Comparison of ENCODE assay signal across 23 cellular contexts in the genomic region with DNA sequence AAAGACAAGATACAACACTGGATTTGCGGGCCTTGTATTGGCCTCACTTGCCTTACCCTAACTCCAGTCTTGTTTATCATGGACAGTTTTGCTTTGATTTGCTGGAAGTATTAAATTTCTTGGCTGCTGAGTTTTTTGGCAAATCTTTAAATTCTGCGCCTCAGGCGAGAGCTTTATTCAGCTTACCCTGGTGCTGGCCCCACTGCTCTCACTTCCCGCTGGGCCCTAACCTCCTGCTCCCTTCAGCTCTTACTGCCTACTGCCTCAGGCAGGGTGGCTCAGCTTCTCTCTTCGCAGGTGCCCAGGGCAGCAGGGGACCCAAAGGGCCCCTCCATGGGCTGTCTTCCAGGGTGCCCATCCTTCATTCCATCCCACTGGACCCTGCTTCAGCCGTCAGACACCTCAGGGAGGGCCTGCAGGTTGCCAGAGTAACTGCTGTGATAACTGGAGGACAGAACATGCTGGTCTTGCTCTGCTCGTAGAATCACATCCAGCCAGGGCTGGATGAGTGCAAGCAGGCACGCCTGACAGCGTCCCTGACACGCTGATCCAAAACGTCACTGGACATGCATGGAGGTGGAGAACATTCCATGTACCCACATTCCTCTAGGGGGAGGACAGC. TPM values are rescaled to one million over a fixed set of nuclear protein-coding genes. Genes with fewer than 3 reads are reported as not detected.
DNase-seq lines count a peak whose midpoint lies in the region; ATAC-seq and TF ChIP-seq lines count a peak whose summit lies in the region.
"Had no signal": no experiment of that assay in that cellular context is flagged by ENCODE, and none has a peak within 500 bp of the region (broad histone marks: within the 10 kb centered on the region; RNA-seq: fewer than 3 reads in every experiment).

No MANE protein-coding gene starts in this region.

- H3K9me3 Mint-ChIP-seq in glutamatergic neuron (ENCODE audit: unreplicated experiment) = peaks cover 4% of the 10 kb centered on the region
- H3K9me3 Mint-ChIP-seq: activated CD4-positive, alpha-beta memory T cell treated with anti-CD3 and anti-CD28 coated beads, Interleukin-2, amount 10 ng/mL, durations not matched to agents 7 days and 5 days; effector memory CD8-positive, alpha-beta T cell had no signal

- H2AFZ ChIP-seq in mammary epithelial cell (ENCODE audit: low read depth, low read length) = no peak overlapping the region

- CTCF ChIA-PET in mammary epithelial cell (lab: Charles Lee; ENCODE audit: low non-redundant PET) = no interaction called here

- DNase-seq in adipocyte (ENCODE audit: low read depth) (no peak), glutamatergic neuron (no peak), lung (ENCODE audit: low spot score) (peak; percentile 18), testis (peak; percentile 77), mammary epithelial cell (no peak), hypothalamus (lab: John Stamatoyannopoulos, UW) (no peak), cerebellum (ENCODE audit: low spot score) (no peak)
- DNase-seq: activated CD4-positive, alpha-beta memory T cell treated with anti-CD3 and anti-CD28 coated beads, Interleukin-2, amount 10 ng/mL, durations not matched to agents 7 days and 5 days; activated gamma-delta T cell; activated T-cell treated with anti-CD3 and anti-CD28 coated beads, Interleukin-2, amount 50 U/mL, for 1 hour; BE2C; body of pancreas; effector memory CD8-positive, alpha-beta T cell; GDM1; naive thymus-derived CD4-positive, alpha-beta T cell; NCI-H146; NCI-H510A treated with DMSO at 0.1 percent for 48 hours; pancreas; stimulated activated CD8-positive, alpha-beta memory T cell treated with anti-CD3 and anti-CD28 coated beads, Interleukin-4, amount 100 ng/mL, for 48 hours had no signal

- H3K27me3 Mint-ChIP-seq in glutamatergic neuron (ENCODE audit: unreplicated experiment) = peaks cover 10% of the 10 kb centered on the region
- H3K27me3 Mint-ChIP-seq: activated CD4-positive, alpha-beta memory T cell treated with anti-CD3 and anti-CD28 coated beads, Interleukin-2, amount 10 ng/mL, durations not matched to agents 7 days and 5 days had no signal

- H3K4me1 Mint-ChIP-seq in glutamatergic neuron (ENCODE audit: low read depth, unreplicated experiment) = peaks cover 25% of the 10 kb centered on the region
- H3K4me1 Mint-ChIP-seq: activated CD4-positive, alpha-beta memory T cell treated with anti-CD3 and anti-CD28 coated beads, Interleukin-2, amount 10 ng/mL, durations not matched to agents 7 days and 5 days had no signal

- H3K27ac Mint-ChIP-seq in glutamatergic neuron (ENCODE audit: unreplicated experiment) = peak overlapping the region; percentile 52
- H3K27ac Mint-ChIP-seq: activated CD4-positive, alpha-beta memory T cell treated with anti-CD3 and anti-CD28 coated beads, Interleukin-2, amount 10 ng/mL, durations not matched to agents 7 days and 5 days; effector memory CD8-positive, alpha-beta T cell; naive thymus-derived CD4-positive, alpha-beta T cell had no signal

- BruUV-seq in mammary epithelial cell (replicated peaks; lab: Mats Ljungman, UMichigan) = no TSS peak

- H3K27me3 ChIP-seq in adipocyte (replicated peaks; ENCODE audit: control insufficient read depth, insufficient read depth, low read length) = peaks cover 5% of the 10 kb centered on the region
- peaks cover 5% of the 10 kb centered on the region for H3K27me3 ChIP-seq in lung (ENCODE audit: control insufficient read depth, insufficient read depth)
- no peaks in the 10 kb centered on the region for H3K27me3 ChIP-seq in testis
- H3K27me3 ChIP-seq in mammary epithelial cell (ENCODE audit: insufficient read depth, low read length) = no peaks in the 10 kb centered on the region
- H3K27me3 ChIP-seq: BE2C, pancreas had no signal

- H3K36me3 ChIP-seq in adipocyte (ENCODE audit: control insufficient read depth, insufficient read depth, low read length, severe bottlenecking) (no peaks in the 10 kb centered on the region), lung (ENCODE audit: control insufficient read depth in 2 of 2, insufficient read depth in 2 of 2, low read length in 2 of 2) (no peaks in the 10 kb centered on the region), testis (ENCODE audit: low read depth, missing control alignments) (no peaks in the 10 kb centered on the region), mammary epithelial cell (ENCODE audit: insufficient read depth, low read length) (no peaks in the 10 kb centered on the region)
- H3K36me3 ChIP-seq: BE2C, pancreas had no signal

- in situ Hi-C loops in mammary epithelial cell (cut with MboI; ENCODE audit: low sequenced_read_pairs in 2 of 2) = no loop called here

- TF ChIP-seq POLR2A in testis (IDR thresholded peaks at IDR 0.05) = no peak

- peak overlapping the region in 1 of 2 donors; percentile 34 for H3K27ac ChIP-seq in lung (ENCODE audit: low read depth in 1 of 2, low read length in 1 of 2)
- peak overlapping the region; percentile 2 to 83 for H3K27ac ChIP-seq in testis
- no peak overlapping the region for H3K27ac ChIP-seq in mammary epithelial cell (ENCODE audit: insufficient read depth, low read depth, low read length)
- H3K27ac ChIP-seq: body of pancreas, KMS-11, pancreas had no signal

- 76 to 89% methylated on average over 11 of the region's 11 CpGs for WGBS in lung, 2 donors
- 44% methylated on average over 10 to 11 of the region's 11 CpGs for WGBS in testis, 2 donors
- 45% methylated on average over 11 of the region's 11 CpGs for WGBS in mammary epithelial cell (ENCODE audit: low coverage, missing lambda C conversion rate)

- H3K4me3 ChIP-seq in adipocyte (ENCODE audit: low read length) (no peak overlapping the region), lung (no peak overlapping the region), testis (no peak overlapping the region), mammary epithelial cell (replicated peaks in 1 of 3; ENCODE audit: insufficient read depth in 1 of 3, low read depth in 2 of 3, low read length in 3 of 3) (no peak overlapping the region)
- H3K4me3 ChIP-seq: body of pancreas, pancreas had no signal

- no peak for ATAC-seq in lung (ENCODE audit: insufficient read depth, low FRiP score)
- no peak for ATAC-seq in GM19455 (IDR thresholded peaks at IDR 0.05; ENCODE audit: unreplicated experiment)
- ATAC-seq: body of pancreas; effector memory CD8-positive, alpha-beta T cell; left colon; naive thymus-derived CD4-positive, alpha-beta T cell; Panc1; pancreas had no signal

- intact Hi-C loops in testis (cut with DNase I; ENCODE audit: low total_unique reads) = no loop called here
- intact Hi-C loops in mammary epithelial cell (cut with micrococcal nuclease) = loop anchor here (10.0 kb wide), 1 partner anchor 529 kb away; no protein-coding TSS in a partner anchor

- no peaks in the 10 kb centered on the region for H3K36me3 Mint-ChIP-seq in glutamatergic neuron (ENCODE audit: unreplicated experiment)
- H3K36me3 Mint-ChIP-seq: naive thymus-derived CD4-positive, alpha-beta T cell had no signal

- peak overlapping the region; percentile 26 for H3K4me3 Mint-ChIP-seq in glutamatergic neuron (ENCODE audit: unreplicated experiment)
- H3K4me3 Mint-ChIP-seq: activated CD4-positive, alpha-beta memory T cell treated with anti-CD3 and anti-CD28 coated beads, Interleukin-2, amount 10 ng/mL, durations not matched to agents 7 days and 5 days; effector memory CD8-positive, alpha-beta T cell; naive thymus-derived CD4-positive, alpha-beta T cell had no signal

- H3K4me1 ChIP-seq in adipocyte (ENCODE audit: control insufficient read depth, insufficient read depth, low read length) (peaks cover 29% of the 10 kb centered on the region), lung (ENCODE audit: control insufficient read depth in 2 of 2, insufficient read depth in 2 of 2, low read length in 2 of 2) (peaks cover 0 to 2% of the 10 kb centered on the region in 2 donors), testis (peaks cover 22% of the 10 kb centered on the region), mammary epithelial cell (ENCODE audit: insufficient read depth, low read length) (no peaks in the 10 kb centered on the region)
- H3K4me1 ChIP-seq: pancreas had no signal

- no peak for TF ChIP-seq CTCF in glutamatergic neuron (IDR thresholded peaks at IDR 0.05; ENCODE audit: partially characterized antibody, unreplicated experiment)
- no peak for TF ChIP-seq CTCF in lung (IDR thresholded peaks at IDR 0.05; ENCODE audit: control extremely low read depth, extremely low read depth)
- no peak for TF ChIP-seq CTCF in testis (IDR thresholded peaks at IDR 0.05)
- no peak for TF ChIP-seq CTCF in mammary epithelial cell (conservative IDR thresholded peaks at IDR 0.05 in 1 of 2, IDR thresholded peaks at IDR 0.05 in 1 of 2; ENCODE audit: extremely low read depth in 1 of 2, insufficient read depth in 1 of 2, low read depth in 1 of 2, low read length in 2 of 2)

- dilution Hi-C loops in mammary epithelial cell (cut with HindIII; ENCODE audit: low sequenced_read_pairs) = no loop called here

- no peaks in the 10 kb centered on the region for H4K20me1 ChIP-seq in mammary epithelial cell (ENCODE audit: insufficient read depth, low read length)

- no peaks in the 10 kb centered on the region for H3K9me3 ChIP-seq in adipocyte (ENCODE audit: control insufficient read depth, low read length)
- no peaks in the 10 kb centered on the region for H3K9me3 ChIP-seq in lung (ENCODE audit: control insufficient read depth in 2 of 2, insufficient read depth in 1 of 2, low read length in 1 of 2)
- H3K9me3 ChIP-seq in testis = no peaks in the 10 kb centered on the region
- no peaks in the 10 kb centered on the region for H3K9me3 ChIP-seq in mammary epithelial cell (replicated peaks; ENCODE audit: insufficient read depth, low read length)
- H3K9me3 ChIP-seq: BE2C, body of pancreas, pancreas had no signal

- H3K79me2 ChIP-seq in mammary epithelial cell (ENCODE audit: insufficient read depth, low read length) = no peaks in the 10 kb centered on the region

- H3K4me2 ChIP-seq in mammary epithelial cell (ENCODE audit: insufficient read depth, low read depth, low read length) = no peak overlapping the region
- H3K4me2 ChIP-seq: KMS-11 had no signal

- H3K9ac ChIP-seq in adipocyte (ENCODE audit: low read length) = peak overlapping the region; percentile 36
- H3K9ac ChIP-seq in mammary epithelial cell (ENCODE audit: insufficient read depth, low read length) = no peak overlapping the region
- H3K9ac ChIP-seq: KMS-11 had no signal

RNA-seq across cellular contexts. Expression of a gene that starts 45.7 kb away (rescaled TPM):
- total RNA-seq in glutamatergic neuron (ENCODE audit: unreplicated experiment) (2.8 TPM), lung (10 to 100 TPM in 1 of 2 donors, 1 to 10 TPM in 1; 8.5 to 23.5 TPM), testis (10 to 100 TPM; 15.6 to 16.5 TPM), mammary epithelial cell (1 to 10 TPM; 3.8 to 4.8 TPM), cerebellum (76.3 TPM)
- polyA plus RNA-seq in lung (1 to 10 TPM in 1 of 2 donors, under 1 TPM in 1; 0.96 to 1.8 TPM), testis (ENCODE audit: insufficient read depth, low read depth, low replicate concordance) (8.9 TPM), mammary epithelial cell (0.87 TPM)
- polyA minus RNA-seq in mammary epithelial cell = 1.1 TPM

RNA-seq across cellular contexts. Expression of a gene that starts 48.2 kb away (rescaled TPM):
- 217 TPM for total RNA-seq in glutamatergic neuron (ENCODE audit: unreplicated experiment)
- 100 to 1,000 TPM; 209 to 260 TPM for total RNA-seq in lung
- polyA plus RNA-seq in lung = 100 to 1,000 TPM; 166 to 471 TPM
- 100 to 1,000 TPM; 287 to 387 TPM for total RNA-seq in testis
- polyA plus RNA-seq in testis (ENCODE audit: insufficient read depth, low read depth, low replicate concordance) = 268 TPM
- 100 to 1,000 TPM; 234 to 399 TPM for total RNA-seq in mammary epithelial cell
- 247 TPM for polyA plus RNA-seq in mammary epithelial cell
- 345 TPM for polyA minus RNA-seq in mammary epithelial cell
- 164 TPM for total RNA-seq in cerebellum

Comparison
In these comparisons a context has a peak if more than half of its experiments do, and no peak if none do; other contexts are left out.
1. DNase-seq: peak in lung (single experiment) and testis (single experiment); none in adipocyte (single experiment), glutamatergic neuron (single experiment), mammary epithelial cell (single experiment), hypothalamus (0 of 51) and cerebellum (single experiment).